In genomic region chr20:42294976-42295375, GRCh38 we compare ENCODE assay signal across 8 cellular contexts.
"Had no signal": no experiment of that assay in that cellular context is flagged by ENCODE, and none has a peak within 500 bp of the region (broad histone marks: within the 10 kb centered on the region; RNA-seq: fewer than 3 reads in every experiment).

No MANE protein-coding gene starts in this region.

- FAIRE-seq: HepG2, HTR-8/SVneo, K562 had no signal

- ATAC-seq: HepG2, K562 had no signal

- DNase-seq: IMR-90, KBM-7, KG1 had no signal

- H3K27ac ChIP-seq: HL-60, KMS-11 had no signal

- H3K4me3 ChIP-seq: K562 had no signal
